In genomic region chr1:85576642-85577420, GRCh38 we compare ENCODE assay signal across 8 cellular contexts. TPM values are rescaled to one million over a fixed set of nuclear protein-coding genes. Genes with fewer than 3 reads are reported as not detected.
A peak's percentile ranks its signal among the peaks of the same experiment; 100 is the strongest.
DNase-seq lines count a peak whose midpoint lies in the region; ATAC-seq and TF ChIP-seq lines count a peak whose summit lies in the region.

No MANE protein-coding gene starts in this region.

- H3K4me3 Mint-ChIP-seq in Caco-2 (ENCODE audit: unreplicated experiment), result peak overlapping the region; percentile 81

- peaks cover 20% of the 10 kb centered on the region for H3K36me3 Mint-ChIP-seq in Caco-2 (ENCODE audit: insufficient read depth, unreplicated experiment)

- H3K9me3 Mint-ChIP-seq in Caco-2 (ENCODE audit: unreplicated experiment), result no peaks in the 10 kb centered on the region

- peak; percentile 35 to 61 for TF ChIP-seq CTCF in Caco-2 (IDR thresholded peaks at IDR 0.05; ENCODE audit: insufficient read depth in 1 of 2, low read depth in 1 of 2, low read length in 1 of 2, severe bottlenecking in 1 of 2, unreplicated experiment in 1 of 2)

- POLR2A ChIA-PET in Caco-2 (lab: Charles Lee), result interaction anchor here (0.5 to 0.9 kb wide), 2 partner anchors 32 to 52 kb away, joined by 4 to 5 read pairs; no protein-coding TSS in a partner anchor

- H3K27ac Mint-ChIP-seq in Caco-2 (ENCODE audit: unreplicated experiment), result peak overlapping the region; percentile 90

- intact Hi-C loops in Caco-2 (cut with micrococcal nuclease; ENCODE audit: unreplicated experiment), result no loop called here
- intact Hi-C loops in right cardiac atrium (cut with DNase I), result no loop called here

- H3K4me3 ChIP-seq in Caco-2 (ENCODE audit: low read depth, low read length) (peak overlapping the region; percentile 75), right cardiac atrium (ENCODE audit: low read length) (peak overlapping the region; percentile 64)

- H3K27ac ChIP-seq in angular gyrus (ENCODE audit: low read depth, low read length) (peak overlapping the region; percentile 77), right cardiac atrium (ENCODE audit: low read length) (peak overlapping the region; percentile 61)

- H3K4me1 ChIP-seq in Caco-2 (peaks cover 40% of the 10 kb centered on the region), right cardiac atrium (ENCODE audit: control insufficient read depth, insufficient read depth, low read length) (no peaks in the 10 kb centered on the region)

- H3K9me3 ChIP-seq in Caco-2 (no peaks in the 10 kb centered on the region), right cardiac atrium (ENCODE audit: control insufficient read depth, low read length) (no peaks in the 10 kb centered on the region)

- ATAC-seq in GM18909 (IDR thresholded peaks at IDR 0.05; ENCODE audit: poor library complexity, unreplicated experiment) (peak; percentile 87), HG03103 (IDR thresholded peaks at IDR 0.05; ENCODE audit: low read depth, unreplicated experiment) (peak; percentile 61), right cardiac atrium (peak; percentile 70 to 73)

- WGBS in right cardiac atrium, result under 1% methylated on average over 90 of the region's 90 CpGs

- H3K36me3 ChIP-seq in Caco-2 (ENCODE audit: control insufficient read depth, insufficient read depth, low read length), result no peaks in the 10 kb centered on the region

- CTCF ChIA-PET in Caco-2 (lab: Charles Lee), result interaction anchor here (0.6 to 1.5 kb wide), 5 partner anchors 19 to 116 kb away, joined by 3 to 5 read pairs (median 3); no protein-coding TSS in a partner anchor

- no TSS peak for BruUV-seq in Caco-2 (replicated peaks; lab: Mats Ljungman, UMichigan)

- H3K27me3 ChIP-seq in Caco-2 (replicated peaks; ENCODE audit: control insufficient read depth, insufficient read depth, low read length) (no peaks in the 10 kb centered on the region), right cardiac atrium (ENCODE audit: control insufficient read depth, insufficient read depth) (no peaks in the 10 kb centered on the region)

- no peaks in the 10 kb centered on the region for H3K27me3 Mint-ChIP-seq in Caco-2 (ENCODE audit: insufficient read depth, unreplicated experiment)

- peak; percentile 76 to 88 for DNase-seq in Caco-2
- DNase-seq in NOMO-1 (lab: John Stamatoyannopoulos, UW; ENCODE audit: unreplicated experiment in 2 of 2), result peak; percentile 52 to 60
- DNase-seq in right cardiac atrium, result peak; percentile 91 to 96 (median 95)
- DNase-seq in renal cortical epithelial cell (ENCODE audit: low read depth), result peak; percentile 56
- DNase-seq in COLO829 (ENCODE audit: low spot score), result no peak

- H3K4me1 Mint-ChIP-seq in Caco-2 (ENCODE audit: low read depth, unreplicated experiment), result peaks cover 14% of the 10 kb centered on the region

RNA-seq across cellular contexts. Expression of gene CCN1, which starts 3.7 kb away (rescaled TPM):
- total RNA-seq in Caco-2 (2022) (87.4 and 88.8 TPM in 2 replicates), right cardiac atrium (100 to 1,000 TPM in 1 of 4 donors, 10 to 100 TPM in 3; 23.8 to 112 (median 36.2) TPM), renal cortical epithelial cell (96.7 and 212 TPM in 2 replicates)
- 275 TPM for polyA plus RNA-seq in right cardiac atrium
